10 cellular contexts compared by ENCODE assay signal in genomic region chr2:24591-24990, GRCh38. TPM values are rescaled to one million over a fixed set of nuclear protein-coding genes. Genes with fewer than 3 reads are reported as not detected.
A peak's percentile ranks its signal among the peaks of the same experiment; 100 is the strongest.
DNase-seq lines count a peak whose midpoint lies in the region; ATAC-seq, FAIRE-seq and TF ChIP-seq lines count a peak whose summit lies in the region.
"Not testable (repeated sequence)": the region's sequence is repeated elsewhere in the genome, so short reads cannot be mapped to it uniquely, and the experiment has no call there.
"Had no signal": no experiment of that assay in that cellular context is flagged by ENCODE, and none has a peak within 500 bp of the region (broad histone marks: within the 10 kb centered on the region; RNA-seq: fewer than 3 reads in every experiment).

No MANE protein-coding gene starts in this region.

- H3K9ac ChIP-seq in colonic mucosa (ENCODE audit: low read depth in 2 of 2, low read length in 2 of 2), result peak overlapping the region; percentile 24 to 41
- H3K9ac ChIP-seq in mucosa of rectum (ENCODE audit: low read depth in 1 of 2, low read length in 2 of 2), result peak overlapping the region in 1 of 2 donors; percentile 11

- H3K4me3 ChIP-seq in CD4-positive, alpha-beta memory T cell (ENCODE audit: low read length in 2 of 2); colonic mucosa: not testable (repeated sequence)
- H3K4me3 ChIP-seq in mucosa of rectum (ENCODE audit: low read length in 2 of 2), result peak overlapping the region in 1 of 2 donors; percentile 2

- H3K9me3 ChIP-seq in CD4-positive, alpha-beta memory T cell (ENCODE audit: control insufficient read depth in 1 of 2, low read length in 2 of 2); colonic mucosa; mucosa of rectum (ENCODE audit: control insufficient read depth in 2 of 2, low read length in 2 of 2): not testable (repeated sequence)

- H3K4me1 Mint-ChIP-seq in CD4-positive, alpha-beta memory T cell, result peaks cover 19 to 36% (median 27%) of the 10 kb centered on the region in 4 donors
- peaks cover 47% of the 10 kb centered on the region for H3K4me1 Mint-ChIP-seq in T-helper 1 cell treated with Interleukin-12 subunit alpha and Interleukin-12 subunit beta and Interleukin-4 antibody, amounts not matched to agents 30 μg/mL and 1 μg/mL, for 36 hours (ENCODE audit: low read depth)
- H3K4me1 Mint-ChIP-seq in activated CD8-positive, alpha-beta memory T cell treated with anti-CD3 and anti-CD28 coated beads, Interleukin-2, amount 10 ng/mL, durations not matched to agents 7 days and 5 days, result peaks cover 37% of the 10 kb centered on the region

- H3K27me3 ChIP-seq in CD4-positive, alpha-beta memory T cell (ENCODE audit: insufficient read depth, low read length); colonic mucosa; mucosa of rectum (ENCODE audit: control insufficient read depth in 2 of 2, insufficient read depth in 2 of 2, low read length in 2 of 2): not testable (repeated sequence)

- H3K27ac Mint-ChIP-seq in CD4-positive, alpha-beta memory T cell, result peak overlapping the region in 6 of 7 donors; percentile 42 to 87 (median 78)
- peak overlapping the region; percentile 84 for H3K27ac Mint-ChIP-seq in T-helper 1 cell treated with Interleukin-12 subunit alpha and Interleukin-12 subunit beta and Interleukin-4 antibody, amounts not matched to agents 30 μg/mL and 1 μg/mL, for 36 hours
- peak overlapping the region; percentile 65 for H3K27ac Mint-ChIP-seq in activated CD8-positive, alpha-beta memory T cell treated with anti-CD3 and anti-CD28 coated beads, Interleukin-2, amount 10 ng/mL, durations not matched to agents 7 days and 5 days

- intact Hi-C loops in CD4-positive, alpha-beta memory T cell (cut with micrococcal nuclease); colonic mucosa (cut with DNase I): not testable (repeated sequence)

- H3K36me3 ChIP-seq in CD4-positive, alpha-beta memory T cell (ENCODE audit: insufficient read depth, low read length); colonic mucosa; mucosa of rectum (ENCODE audit: control insufficient read depth in 2 of 2, insufficient read depth in 2 of 2, low read length in 2 of 2): not testable (repeated sequence)

- ATAC-seq in activated CD8-positive, alpha-beta memory T cell treated with anti-CD3 and anti-CD28 coated beads, Interleukin-2, amount 10 ng/mL, durations not matched to agents 7 days and 5 days, result not testable (repeated sequence)

- not testable (repeated sequence) for H3K27ac ChIP-seq in CD4-positive, alpha-beta memory T cell (ENCODE audit: low read depth, low read length)
- peak overlapping the region; percentile 53 for H3K27ac ChIP-seq in colonic mucosa
- H3K27ac ChIP-seq in mucosa of rectum (ENCODE audit: low read depth in 2 of 2, low read length in 2 of 2), result peak overlapping the region; percentile 59 to 63

- not testable (repeated sequence) for H3K27me3 Mint-ChIP-seq in CD4-positive, alpha-beta memory T cell; T-helper 1 cell treated with Interleukin-12 subunit alpha and Interleukin-12 subunit beta and Interleukin-4 antibody, amounts not matched to agents 30 μg/mL and 1 μg/mL, for 36 hours (ENCODE audit: low read depth); activated CD8-positive, alpha-beta memory T cell treated with anti-CD3 and anti-CD28 coated beads, Interleukin-2, amount 10 ng/mL, durations not matched to agents 7 days and 5 days

- peak overlapping the region in 4 of 8 donors; percentile 42 to 68 (median 58) for H3K4me3 Mint-ChIP-seq in CD4-positive, alpha-beta memory T cell
- peak overlapping the region; percentile 7 for H3K4me3 Mint-ChIP-seq in T-helper 1 cell treated with Interleukin-12 subunit alpha and Interleukin-12 subunit beta and Interleukin-4 antibody, amounts not matched to agents 30 μg/mL and 1 μg/mL, for 36 hours
- H3K4me3 Mint-ChIP-seq in activated CD8-positive, alpha-beta memory T cell treated with anti-CD3 and anti-CD28 coated beads, Interleukin-2, amount 10 ng/mL, durations not matched to agents 7 days and 5 days, result not testable (repeated sequence)

- DNase-seq in CD4-positive, alpha-beta memory T cell; GM19239 (ENCODE audit: insufficient read length, low spot score); activated CD8-positive, alpha-beta memory T cell treated with anti-CD3 and anti-CD28 coated beads, Interleukin-2, amount 10 ng/mL, durations not matched to agents 7 days and 5 days; colonic mucosa: not testable (repeated sequence)
- DNase-seq in NCI-H146 (lab: John Stamatoyannopoulos, UW), result peak; percentile 9

- not testable (repeated sequence) for H3K9me3 Mint-ChIP-seq in CD4-positive, alpha-beta memory T cell; activated CD8-positive, alpha-beta memory T cell treated with anti-CD3 and anti-CD28 coated beads, Interleukin-2, amount 10 ng/mL, durations not matched to agents 7 days and 5 days (ENCODE audit: low read depth)
- peaks cover 11% of the 10 kb centered on the region for H3K9me3 Mint-ChIP-seq in T-helper 1 cell treated with Interleukin-12 subunit alpha and Interleukin-12 subunit beta and Interleukin-4 antibody, amounts not matched to agents 30 μg/mL and 1 μg/mL, for 36 hours

- TF ChIP-seq CTCF in colonic mucosa (IDR thresholded peaks at IDR 0.05), result not testable (repeated sequence)

- peaks cover 27% of the 10 kb centered on the region for H3K4me1 ChIP-seq in CD4-positive, alpha-beta memory T cell (ENCODE audit: insufficient read depth, low read length)
- H3K4me1 ChIP-seq in colonic mucosa, result not testable (repeated sequence)
- H3K4me1 ChIP-seq in mucosa of rectum (ENCODE audit: control insufficient read depth in 2 of 2, insufficient read depth in 2 of 2, low read length in 2 of 2), result peaks cover 10 to 25% of the 10 kb centered on the region in 2 donors

- POLR2A ChIA-PET in CD4-positive, alpha-beta memory T cell (lab: Charles Lee; ENCODE audit: partially characterized antibody), result interaction anchor here (2.2 kb wide), 1 partner anchor 9 kb away, joined by 16 read pairs; no protein-coding TSS in a partner anchor

- peak; percentile 58 for FAIRE-seq in GM19239 (lab: Jason Lieb, UNC)

- CTCF ChIA-PET in CD4-positive, alpha-beta memory T cell (lab: Charles Lee; ENCODE audit: partially characterized antibody), result interaction anchor here (1.1 to 1.9 kb wide), 2 partner anchors 9 to 13 kb away, joined by 3 to 5 read pairs; no protein-coding TSS in a partner anchor
- CTCF ChIA-PET in activated CD8-positive, alpha-beta memory T cell treated with anti-CD3 and anti-CD28 coated beads, Interleukin-2, amount 10 ng/mL, durations not matched to agents 7 days and 5 days (lab: Charles Lee), result interaction anchor here (1.0 to 3.0 kb wide), 2 partner anchors 9 to 118 kb away, joined by 4 to 10 read pairs; no protein-coding TSS in a partner anchor

- H3K36me3 Mint-ChIP-seq in CD4-positive, alpha-beta memory T cell; activated CD8-positive, alpha-beta memory T cell treated with anti-CD3 and anti-CD28 coated beads, Interleukin-2, amount 10 ng/mL, durations not matched to agents 7 days and 5 days: not testable (repeated sequence)
- peaks cover 17% of the 10 kb centered on the region for H3K36me3 Mint-ChIP-seq in T-helper 1 cell treated with Interleukin-12 subunit alpha and Interleukin-12 subunit beta and Interleukin-4 antibody, amounts not matched to agents 30 μg/mL and 1 μg/mL, for 36 hours (ENCODE audit: low read depth)

RNA-seq across cellular contexts. Expression of gene FAM110C, which starts 21.7 kb away (rescaled TPM):
- total RNA-seq in CD4-positive, alpha-beta memory T cell, result 1 to 10 TPM; 2.1 to 2.5 TPM
- polyA plus RNA-seq in CD4-positive, alpha-beta memory T cell, result under 1 TPM; 0.19 to 0.26 TPM
- total RNA-seq in activated CD8-positive, alpha-beta memory T cell treated with anti-CD3 and anti-CD28 coated beads, Interleukin-2, amount 10 ng/mL, durations not matched to agents 7 days and 5 days, result 1 to 10 TPM in 1 of 2 experiments, under 1 TPM in 1; 0.37 to 2.1 TPM
- total RNA-seq in colonic mucosa, result 10 to 100 TPM; 20.1 to 24.6 TPM
- total RNA-seq: G401, OCI-LY7 had no signal
- polyA plus RNA-seq: AG04450 had no signal

Comparison
In these comparisons a context has a peak if more than half of its experiments do, and no peak if none do; other contexts are left out.
1. RNA of gene FAM110C, which starts 21.7 kb away (total RNA-seq): 20.1 to 24.6 TPM in colonic mucosa; 2.1 to 2.5 TPM in CD4-positive, alpha-beta memory T cell and 0.37 to 2.1 TPM in activated CD8-positive, alpha-beta memory T cell treated with anti-CD3 and anti-CD28 coated beads, Interleukin-2, amount 10 ng/mL, durations not matched to agents 7 days and 5 days; every median in the first group is over 4 times any median in the second.
2. Peak in every context shown above with its lines, with median percentiles within 50 percentile points of each other: H3K27ac Mint-ChIP-seq.